3 cellular contexts compared by ENCODE assay signal in the genomic region with DNA sequence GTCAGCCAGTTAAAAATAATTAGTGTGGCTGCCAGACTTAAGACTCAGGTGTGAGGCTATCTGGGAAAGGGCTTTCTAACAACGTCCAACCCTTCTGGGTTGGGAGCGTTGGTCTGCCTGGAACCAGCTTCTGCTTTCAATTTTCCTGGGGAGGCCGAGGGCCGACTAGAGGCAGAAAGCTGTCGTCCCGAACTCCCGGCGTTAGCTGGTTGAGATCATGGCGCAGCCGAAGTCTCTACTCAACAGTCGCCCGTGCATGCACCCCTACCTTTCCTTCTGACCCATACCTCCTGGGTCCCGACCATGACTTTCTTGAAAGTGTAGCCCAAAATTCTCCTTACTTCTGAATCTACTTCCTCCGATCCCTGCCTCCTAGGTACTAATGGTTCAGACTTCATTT. TPM values are rescaled to one million over a fixed set of nuclear protein-coding genes. Genes with fewer than 3 reads are reported as not detected.
DNase-seq lines count a peak whose midpoint lies in the region; ATAC-seq lines count a peak whose summit lies in the region.
"Not testable (repeated sequence)": the region's sequence is repeated elsewhere in the genome, so short reads cannot be mapped to it uniquely, and the experiment has no call there.

No MANE protein-coding gene starts in this region.

- H3K9me3 Mint-ChIP-seq in activated naive CD8-positive, alpha-beta T cell treated with anti-CD3 and anti-CD28 coated beads for 36 hours; memory B cell: not testable (repeated sequence)

- peaks cover 14% of the 10 kb centered on the region for H3K4me1 Mint-ChIP-seq in T-helper 17 cell
- H3K4me1 Mint-ChIP-seq in activated naive CD8-positive, alpha-beta T cell treated with anti-CD3 and anti-CD28 coated beads for 36 hours; memory B cell: not testable (repeated sequence)

- H3K9me3 ChIP-seq in T-helper 17 cell (ENCODE audit: control insufficient read depth, low read length, poor library complexity, severe bottlenecking) = not testable (repeated sequence)

- not testable (repeated sequence) for H3K27me3 Mint-ChIP-seq in T-helper 17 cell; activated naive CD8-positive, alpha-beta T cell treated with anti-CD3 and anti-CD28 coated beads for 36 hours; memory B cell

- not testable (repeated sequence) for H3K4me3 Mint-ChIP-seq in T-helper 17 cell; activated naive CD8-positive, alpha-beta T cell treated with anti-CD3 and anti-CD28 coated beads for 36 hours; memory B cell

- peak overlapping the region; percentile 76 for H3K27ac Mint-ChIP-seq in T-helper 17 cell
- peak overlapping the region; percentile 36 for H3K27ac Mint-ChIP-seq in activated naive CD8-positive, alpha-beta T cell treated with anti-CD3 and anti-CD28 coated beads for 36 hours
- H3K27ac Mint-ChIP-seq in memory B cell = peak overlapping the region; percentile 7

- ATAC-seq in T-helper 17 cell; memory B cell (ENCODE audit: low read depth): not testable (repeated sequence)

- H3K36me3 Mint-ChIP-seq in T-helper 17 cell (ENCODE audit: low read depth) = not testable (repeated sequence)
- peaks cover 15% of the 10 kb centered on the region for H3K36me3 Mint-ChIP-seq in activated naive CD8-positive, alpha-beta T cell treated with anti-CD3 and anti-CD28 coated beads for 36 hours
- peaks cover 25% of the 10 kb centered on the region for H3K36me3 Mint-ChIP-seq in memory B cell

- not testable (repeated sequence) for DNase-seq in T-helper 17 cell; activated naive CD8-positive, alpha-beta T cell treated with anti-CD3 and anti-CD28 coated beads for 36 hours; memory B cell (ENCODE audit: low spot score in 2 of 2)

RNA-seq across cellular contexts. Expression of a gene that starts 10.4 kb away (rescaled TPM):
- under 1 TPM; 0.42 to 0.76 TPM for total RNA-seq in T-helper 17 cell
- 10 to 100 TPM; 28.0 to 29.6 TPM for total RNA-seq in activated naive CD8-positive, alpha-beta T cell treated with anti-CD3 and anti-CD28 coated beads for 36 hours

RNA-seq across cellular contexts. Expression of a gene that starts 29.5 kb away (rescaled TPM):
- total RNA-seq in T-helper 17 cell = 10 to 100 TPM; 26.0 to 29.1 TPM
- total RNA-seq in activated naive CD8-positive, alpha-beta T cell treated with anti-CD3 and anti-CD28 coated beads for 36 hours = 10 to 100 TPM; 18.6 to 19.6 TPM

RNA-seq across cellular contexts. Expression of a gene that starts 29.6 kb away (rescaled TPM):
- total RNA-seq in T-helper 17 cell = 10 to 100 TPM; 16.6 to 17.8 TPM
- 10 to 100 TPM; 17.5 to 18.6 TPM for total RNA-seq in activated naive CD8-positive, alpha-beta T cell treated with anti-CD3 and anti-CD28 coated beads for 36 hours

Comparison
In these comparisons a context has a peak if more than half of its experiments do, and no peak if none do; other contexts are left out.
1. H3K27ac Mint-ChIP-seq: peak in every context shown above with its lines; median percentile 76 in T-helper 17 cell; 36 in activated naive CD8-positive, alpha-beta T cell treated with anti-CD3 and anti-CD28 coated beads for 36 hours; 7 in memory B cell.
2. RNA of a gene that starts 10.4 kb away (total RNA-seq): 28.0 to 29.6 TPM in activated naive CD8-positive, alpha-beta T cell treated with anti-CD3 and anti-CD28 coated beads for 36 hours; 0.42 to 0.76 TPM in T-helper 17 cell; every median in the first group is over 10 times any median in the second.